1 cellular context compared by ENCODE assay signal in the genomic region with DNA sequence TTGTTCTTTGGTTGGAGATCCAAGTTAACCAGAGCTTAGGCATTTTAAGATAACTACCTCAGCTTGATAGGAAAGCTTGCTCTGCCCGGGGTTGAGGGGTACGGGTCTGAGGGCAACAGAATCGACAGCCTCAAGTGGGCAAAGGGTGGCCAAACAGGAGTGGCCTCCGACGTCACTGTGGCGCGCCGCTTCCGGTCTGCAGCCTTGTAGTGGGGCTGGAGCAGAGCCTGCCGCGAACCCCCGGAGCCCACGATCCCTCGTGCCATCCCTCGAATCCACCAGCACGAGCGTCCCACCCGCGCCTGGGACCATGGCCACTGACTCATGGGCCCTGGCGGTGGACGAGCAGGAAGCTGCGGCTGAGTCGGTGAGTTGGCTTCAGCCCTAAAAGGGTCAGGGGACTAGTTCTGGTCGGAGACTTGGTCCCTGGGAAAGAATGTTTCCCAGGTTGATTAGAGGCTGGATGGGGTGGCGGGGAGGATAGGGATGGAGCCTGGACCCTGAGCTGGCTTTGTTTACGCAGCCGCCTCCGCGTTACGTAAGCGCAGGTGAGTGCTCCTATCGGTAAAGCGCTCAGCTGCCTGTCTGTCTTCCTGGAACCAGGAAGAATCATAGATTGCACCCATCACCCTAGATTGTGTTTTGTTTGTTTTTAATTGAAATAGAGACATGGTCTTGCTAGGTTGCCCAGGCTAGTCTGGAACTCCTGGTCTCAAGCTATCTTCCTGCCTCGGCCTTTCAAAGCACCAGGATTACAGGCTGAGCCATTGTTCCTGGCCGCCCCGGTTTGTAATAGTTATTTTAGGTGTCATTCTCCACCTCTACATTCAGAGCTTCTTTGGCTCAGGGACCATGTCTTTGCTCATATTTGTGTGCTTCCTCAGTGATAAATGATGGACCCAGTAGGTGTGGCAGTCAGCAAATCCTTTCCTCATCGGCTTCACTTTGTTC.
TF ChIP-seq lines count a peak whose summit lies in the region.

A gene (plus strand): TSS at position 199 of the 951 bp plus-strand sequence. CDS start 112 bp downstream, at position 311.

TF ChIP-seq in HepG2, 621 proteins besides CTCF, POLR2A, EP300 and RAD21 (continued from another document and continues in another):
- TF ChIP-seq, protein P1, sequence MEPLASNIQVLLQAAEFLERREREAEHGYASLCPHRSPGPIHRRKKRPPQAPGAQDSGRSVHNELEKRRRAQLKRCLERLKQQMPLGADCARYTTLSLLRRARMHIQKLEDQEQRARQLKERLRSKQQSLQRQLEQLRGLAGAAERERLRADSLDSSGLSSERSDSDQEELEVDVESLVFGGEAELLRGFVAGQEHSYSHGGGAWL (CRISPR knock-in tag; IDR thresholded peaks at IDR 0.05), result peak; percentile 95
- TF ChIP-seq SMAD1 (CRISPR knock-in tag; IDR thresholded peaks at IDR 0.05; ENCODE audit: borderline replicate concordance, low read depth) (peak; percentile 96; the same call in 1 of the 2 replicates), DR1 (CRISPR knock-in tag; IDR thresholded peaks at IDR 0.05) (no peak; the same call in 1 of the 2 replicates), PRPF4 (IDR thresholded peaks at IDR 0.05; ENCODE audit: low read depth, low read length, poor library complexity, severe bottlenecking) (no peak), ZNF232 (CRISPR knock-in tag; IDR thresholded peaks at IDR 0.05; ENCODE audit: borderline replicate concordance) (peak; percentile 46; the same call in 1 of the 2 replicates), HMG20B (CRISPR knock-in tag; conservative IDR thresholded peaks at IDR 0.05) (no peak), ELF4 (CRISPR knock-in tag; IDR thresholded peaks at IDR 0.05; ENCODE audit: borderline replicate concordance) (peak; percentile 97), TBP (CRISPR knock-in tag; IDR thresholded peaks at IDR 0.05) (no peak), NR2F1 (CRISPR knock-in tag; IDR thresholded peaks at IDR 0.05) (no peak), DNMT1 (CRISPR knock-in tag; IDR thresholded peaks at IDR 0.05) (peak; percentile 91; the same call in 1 of the 2 replicates), ZNF296 (CRISPR knock-in tag; conservative IDR thresholded peaks at IDR 0.05) (no peak), CHD2 (IDR thresholded peaks at IDR 0.05; ENCODE audit: low read depth, low read length) (no peak), ZNF552 (CRISPR knock-in tag; IDR thresholded peaks at IDR 0.05; ENCODE audit: borderline replicate concordance) (peak; percentile 82), SIX4 (CRISPR knock-in tag; IDR thresholded peaks at IDR 0.05) (peak; percentile 48; the same call in 1 of the 2 replicates), YEATS2 (CRISPR knock-in tag; IDR thresholded peaks at IDR 0.05; ENCODE audit: borderline replicate concordance) (peak; percentile 95), EZH2 (conservative IDR thresholded peaks at IDR 0.05; ENCODE audit: low read depth, low read length) (no peak), ZNF354B (CRISPR knock-in tag; IDR thresholded peaks at IDR 0.05) (peak; percentile 96), NFIB (CRISPR knock-in tag; IDR thresholded peaks at IDR 0.05; ENCODE audit: borderline replicate concordance) (no peak), ZNF224 (CRISPR knock-in tag; IDR thresholded peaks at IDR 0.05) (no peak; the same call in 1 of the 2 replicates), ZNF383 (CRISPR knock-in tag; IDR thresholded peaks at IDR 0.05; ENCODE audit: borderline replicate concordance) (no peak), KDM5B (CRISPR knock-in tag; IDR thresholded peaks at IDR 0.05; ENCODE audit: borderline replicate concordance) (peak; percentile 99), TBX3 (IDR thresholded peaks at IDR 0.05; ENCODE audit: borderline replicate concordance) (peak; percentile 31; the same call in 1 of the 2 replicates), ZNF563 (CRISPR knock-in tag; IDR thresholded peaks at IDR 0.05) (peak; percentile 82; the same call in 1 of the 2 replicates), CHCHD3 (CRISPR knock-in tag; IDR thresholded peaks at IDR 0.05) (peak; percentile 90), ZNF670 (CRISPR knock-in tag; IDR thresholded peaks at IDR 0.05; ENCODE audit: borderline replicate concordance) (peak; percentile 90; the same call in 1 of the 2 replicates), NFE2L1 (CRISPR knock-in tag; IDR thresholded peaks at IDR 0.05; ENCODE audit: borderline replicate concordance) (peak; percentile 93; the same call in 1 of the 2 replicates), TAF1 (CRISPR knock-in tag; IDR thresholded peaks at IDR 0.05) (peak; percentile 92), SATB2 (CRISPR knock-in tag; IDR thresholded peaks at IDR 0.05) (no peak), BCL6 (CRISPR knock-in tag; IDR thresholded peaks at IDR 0.05) (peak; percentile 81), ZNF652 (CRISPR knock-in tag; IDR thresholded peaks at IDR 0.05; ENCODE audit: borderline replicate concordance, low read depth) (no peak; the same call in 1 of the 2 replicates)
- TF ChIP-seq, protein P2, sequence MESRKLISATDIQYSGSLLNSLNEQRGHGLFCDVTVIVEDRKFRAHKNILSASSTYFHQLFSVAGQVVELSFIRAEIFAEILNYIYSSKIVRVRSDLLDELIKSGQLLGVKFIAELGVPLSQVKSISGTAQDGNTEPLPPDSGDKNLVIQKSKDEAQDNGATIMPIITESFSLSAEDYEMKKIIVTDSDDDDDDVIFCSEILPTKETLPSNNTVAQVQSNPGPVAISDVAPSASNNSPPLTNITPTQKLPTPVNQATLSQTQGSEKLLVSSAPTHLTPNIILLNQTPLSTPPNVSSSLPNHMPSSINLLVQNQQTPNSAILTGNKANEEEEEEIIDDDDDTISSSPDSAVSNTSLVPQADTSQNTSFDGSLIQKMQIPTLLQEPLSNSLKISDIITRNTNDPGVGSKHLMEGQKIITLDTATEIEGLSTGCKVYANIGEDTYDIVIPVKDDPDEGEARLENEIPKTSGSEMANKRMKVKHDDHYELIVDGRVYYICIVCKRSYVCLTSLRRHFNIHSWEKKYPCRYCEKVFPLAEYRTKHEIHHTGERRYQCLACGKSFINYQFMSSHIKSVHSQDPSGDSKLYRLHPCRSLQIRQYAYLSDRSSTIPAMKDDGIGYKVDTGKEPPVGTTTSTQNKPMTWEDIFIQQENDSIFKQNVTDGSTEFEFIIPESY (CRISPR knock-in tag; IDR thresholded peaks at IDR 0.05), result no peak
- TF ChIP-seq, protein P3, sequence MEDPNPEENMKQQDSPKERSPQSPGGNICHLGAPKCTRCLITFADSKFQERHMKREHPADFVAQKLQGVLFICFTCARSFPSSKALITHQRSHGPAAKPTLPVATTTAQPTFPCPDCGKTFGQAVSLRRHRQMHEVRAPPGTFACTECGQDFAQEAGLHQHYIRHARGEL (CRISPR knock-in tag; IDR thresholded peaks at IDR 0.05), result no peak; the same call in 1 of the 2 replicates
- TF ChIP-seq, protein P4, sequence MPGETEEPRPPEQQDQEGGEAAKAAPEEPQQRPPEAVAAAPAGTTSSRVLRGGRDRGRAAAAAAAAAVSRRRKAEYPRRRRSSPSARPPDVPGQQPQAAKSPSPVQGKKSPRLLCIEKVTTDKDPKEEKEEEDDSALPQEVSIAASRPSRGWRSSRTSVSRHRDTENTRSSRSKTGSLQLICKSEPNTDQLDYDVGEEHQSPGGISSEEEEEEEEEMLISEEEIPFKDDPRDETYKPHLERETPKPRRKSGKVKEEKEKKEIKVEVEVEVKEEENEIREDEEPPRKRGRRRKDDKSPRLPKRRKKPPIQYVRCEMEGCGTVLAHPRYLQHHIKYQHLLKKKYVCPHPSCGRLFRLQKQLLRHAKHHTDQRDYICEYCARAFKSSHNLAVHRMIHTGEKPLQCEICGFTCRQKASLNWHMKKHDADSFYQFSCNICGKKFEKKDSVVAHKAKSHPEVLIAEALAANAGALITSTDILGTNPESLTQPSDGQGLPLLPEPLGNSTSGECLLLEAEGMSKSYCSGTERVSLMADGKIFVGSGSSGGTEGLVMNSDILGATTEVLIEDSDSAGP (CRISPR knock-in tag; IDR thresholded peaks at IDR 0.05; ENCODE audit: borderline replicate concordance), result peak; percentile 95
- TF ChIP-seq, protein P5, sequence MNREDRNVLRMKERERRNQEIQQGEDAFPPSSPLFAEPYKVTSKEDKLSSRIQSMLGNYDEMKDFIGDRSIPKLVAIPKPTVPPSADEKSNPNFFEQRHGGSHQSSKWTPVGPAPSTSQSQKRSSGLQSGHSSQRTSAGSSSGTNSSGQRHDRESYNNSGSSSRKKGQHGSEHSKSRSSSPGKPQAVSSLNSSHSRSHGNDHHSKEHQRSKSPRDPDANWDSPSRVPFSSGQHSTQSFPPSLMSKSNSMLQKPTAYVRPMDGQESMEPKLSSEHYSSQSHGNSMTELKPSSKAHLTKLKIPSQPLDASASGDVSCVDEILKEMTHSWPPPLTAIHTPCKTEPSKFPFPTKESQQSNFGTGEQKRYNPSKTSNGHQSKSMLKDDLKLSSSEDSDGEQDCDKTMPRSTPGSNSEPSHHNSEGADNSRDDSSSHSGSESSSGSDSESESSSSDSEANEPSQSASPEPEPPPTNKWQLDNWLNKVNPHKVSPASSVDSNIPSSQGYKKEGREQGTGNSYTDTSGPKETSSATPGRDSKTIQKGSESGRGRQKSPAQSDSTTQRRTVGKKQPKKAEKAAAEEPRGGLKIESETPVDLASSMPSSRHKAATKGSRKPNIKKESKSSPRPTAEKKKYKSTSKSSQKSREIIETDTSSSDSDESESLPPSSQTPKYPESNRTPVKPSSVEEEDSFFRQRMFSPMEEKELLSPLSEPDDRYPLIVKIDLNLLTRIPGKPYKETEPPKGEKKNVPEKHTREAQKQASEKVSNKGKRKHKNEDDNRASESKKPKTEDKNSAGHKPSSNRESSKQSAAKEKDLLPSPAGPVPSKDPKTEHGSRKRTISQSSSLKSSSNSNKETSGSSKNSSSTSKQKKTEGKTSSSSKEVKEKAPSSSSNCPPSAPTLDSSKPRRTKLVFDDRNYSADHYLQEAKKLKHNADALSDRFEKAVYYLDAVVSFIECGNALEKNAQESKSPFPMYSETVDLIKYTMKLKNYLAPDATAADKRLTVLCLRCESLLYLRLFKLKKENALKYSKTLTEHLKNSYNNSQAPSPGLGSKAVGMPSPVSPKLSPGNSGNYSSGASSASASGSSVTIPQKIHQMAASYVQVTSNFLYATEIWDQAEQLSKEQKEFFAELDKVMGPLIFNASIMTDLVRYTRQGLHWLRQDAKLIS (CRISPR knock-in tag; IDR thresholded peaks at IDR 0.05), result no peak
- TF ChIP-seq, protein P6, sequence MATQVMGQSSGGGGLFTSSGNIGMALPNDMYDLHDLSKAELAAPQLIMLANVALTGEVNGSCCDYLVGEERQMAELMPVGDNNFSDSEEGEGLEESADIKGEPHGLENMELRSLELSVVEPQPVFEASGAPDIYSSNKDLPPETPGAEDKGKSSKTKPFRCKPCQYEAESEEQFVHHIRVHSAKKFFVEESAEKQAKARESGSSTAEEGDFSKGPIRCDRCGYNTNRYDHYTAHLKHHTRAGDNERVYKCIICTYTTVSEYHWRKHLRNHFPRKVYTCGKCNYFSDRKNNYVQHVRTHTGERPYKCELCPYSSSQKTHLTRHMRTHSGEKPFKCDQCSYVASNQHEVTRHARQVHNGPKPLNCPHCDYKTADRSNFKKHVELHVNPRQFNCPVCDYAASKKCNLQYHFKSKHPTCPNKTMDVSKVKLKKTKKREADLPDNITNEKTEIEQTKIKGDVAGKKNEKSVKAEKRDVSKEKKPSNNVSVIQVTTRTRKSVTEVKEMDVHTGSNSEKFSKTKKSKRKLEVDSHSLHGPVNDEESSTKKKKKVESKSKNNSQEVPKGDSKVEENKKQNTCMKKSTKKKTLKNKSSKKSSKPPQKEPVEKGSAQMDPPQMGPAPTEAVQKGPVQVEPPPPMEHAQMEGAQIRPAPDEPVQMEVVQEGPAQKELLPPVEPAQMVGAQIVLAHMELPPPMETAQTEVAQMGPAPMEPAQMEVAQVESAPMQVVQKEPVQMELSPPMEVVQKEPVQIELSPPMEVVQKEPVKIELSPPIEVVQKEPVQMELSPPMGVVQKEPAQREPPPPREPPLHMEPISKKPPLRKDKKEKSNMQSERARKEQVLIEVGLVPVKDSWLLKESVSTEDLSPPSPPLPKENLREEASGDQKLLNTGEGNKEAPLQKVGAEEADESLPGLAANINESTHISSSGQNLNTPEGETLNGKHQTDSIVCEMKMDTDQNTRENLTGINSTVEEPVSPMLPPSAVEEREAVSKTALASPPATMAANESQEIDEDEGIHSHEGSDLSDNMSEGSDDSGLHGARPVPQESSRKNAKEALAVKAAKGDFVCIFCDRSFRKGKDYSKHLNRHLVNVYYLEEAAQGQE (IDR thresholded peaks at IDR 0.05; ENCODE audit: borderline replicate concordance in 1 of 2, low read depth in 1 of 2, low read length in 2 of 2), result no peak; a peak in 1 of 4 replicates
- TF ChIP-seq, protein P7, sequence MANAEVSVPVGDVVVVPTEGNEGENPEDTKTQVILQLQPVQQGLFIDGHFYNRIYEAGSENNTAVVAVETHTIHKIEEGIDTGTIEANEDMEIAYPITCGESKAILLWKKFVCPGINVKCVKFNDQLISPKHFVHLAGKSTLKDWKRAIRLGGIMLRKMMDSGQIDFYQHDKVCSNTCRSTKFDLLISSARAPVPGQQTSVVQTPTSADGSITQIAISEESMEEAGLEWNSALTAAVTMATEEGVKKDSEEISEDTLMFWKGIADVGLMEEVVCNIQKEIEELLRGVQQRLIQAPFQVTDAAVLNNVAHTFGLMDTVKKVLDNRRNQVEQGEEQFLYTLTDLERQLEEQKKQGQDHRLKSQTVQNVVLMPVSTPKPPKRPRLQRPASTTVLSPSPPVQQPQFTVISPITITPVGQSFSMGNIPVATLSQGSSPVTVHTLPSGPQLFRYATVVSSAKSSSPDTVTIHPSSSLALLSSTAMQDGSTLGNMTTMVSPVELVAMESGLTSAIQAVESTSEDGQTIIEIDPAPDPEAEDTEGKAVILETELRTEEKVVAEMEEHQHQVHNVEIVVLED (CRISPR knock-in tag; IDR thresholded peaks at IDR 0.05; ENCODE audit: borderline replicate concordance), result peak; percentile 86
- TF ChIP-seq, protein P8, sequence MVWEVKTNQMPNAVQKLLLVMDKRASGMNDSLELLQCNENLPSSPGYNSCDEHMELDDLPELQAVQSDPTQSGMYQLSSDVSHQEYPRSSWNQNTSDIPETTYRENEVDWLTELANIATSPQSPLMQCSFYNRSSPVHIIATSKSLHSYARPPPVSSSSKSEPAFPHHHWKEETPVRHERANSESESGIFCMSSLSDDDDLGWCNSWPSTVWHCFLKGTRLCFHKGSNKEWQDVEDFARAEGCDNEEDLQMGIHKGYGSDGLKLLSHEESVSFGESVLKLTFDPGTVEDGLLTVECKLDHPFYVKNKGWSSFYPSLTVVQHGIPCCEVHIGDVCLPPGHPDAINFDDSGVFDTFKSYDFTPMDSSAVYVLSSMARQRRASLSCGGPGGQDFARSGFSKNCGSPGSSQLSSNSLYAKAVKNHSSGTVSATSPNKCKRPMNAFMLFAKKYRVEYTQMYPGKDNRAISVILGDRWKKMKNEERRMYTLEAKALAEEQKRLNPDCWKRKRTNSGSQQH (CRISPR knock-in tag; IDR thresholded peaks at IDR 0.05; ENCODE audit: low read depth), result peak; percentile 21; the same call in 1 of the 2 replicates
- TF ChIP-seq, protein P9, sequence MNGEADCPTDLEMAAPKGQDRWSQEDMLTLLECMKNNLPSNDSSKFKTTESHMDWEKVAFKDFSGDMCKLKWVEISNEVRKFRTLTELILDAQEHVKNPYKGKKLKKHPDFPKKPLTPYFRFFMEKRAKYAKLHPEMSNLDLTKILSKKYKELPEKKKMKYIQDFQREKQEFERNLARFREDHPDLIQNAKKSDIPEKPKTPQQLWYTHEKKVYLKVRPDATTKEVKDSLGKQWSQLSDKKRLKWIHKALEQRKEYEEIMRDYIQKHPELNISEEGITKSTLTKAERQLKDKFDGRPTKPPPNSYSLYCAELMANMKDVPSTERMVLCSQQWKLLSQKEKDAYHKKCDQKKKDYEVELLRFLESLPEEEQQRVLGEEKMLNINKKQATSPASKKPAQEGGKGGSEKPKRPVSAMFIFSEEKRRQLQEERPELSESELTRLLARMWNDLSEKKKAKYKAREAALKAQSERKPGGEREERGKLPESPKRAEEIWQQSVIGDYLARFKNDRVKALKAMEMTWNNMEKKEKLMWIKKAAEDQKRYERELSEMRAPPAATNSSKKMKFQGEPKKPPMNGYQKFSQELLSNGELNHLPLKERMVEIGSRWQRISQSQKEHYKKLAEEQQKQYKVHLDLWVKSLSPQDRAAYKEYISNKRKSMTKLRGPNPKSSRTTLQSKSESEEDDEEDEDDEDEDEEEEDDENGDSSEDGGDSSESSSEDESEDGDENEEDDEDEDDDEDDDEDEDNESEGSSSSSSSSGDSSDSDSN (CRISPR knock-in tag; IDR thresholded peaks at IDR 0.05), result peak; percentile 90
